Comparison of ENCODE assay signal across 12 cellular contexts in genomic region chr10:112954974-112955735, GRCh38. TPM values are rescaled to one million over a fixed set of nuclear protein-coding genes. Genes with fewer than 3 reads are reported as not detected.
A peak's percentile ranks its signal among the peaks of the same experiment; 100 is the strongest.
DNase-seq lines count a peak whose midpoint lies in the region; ATAC-seq and TF ChIP-seq lines count a peak whose summit lies in the region.
"Had no signal": no experiment of that assay in that cellular context is flagged by ENCODE, and none has a peak within 500 bp of the region (broad histone marks: within the 10 kb centered on the region; RNA-seq: fewer than 3 reads in every experiment).

No MANE protein-coding gene starts in this region.

- peak overlapping the region; percentile 18; the same call in 1 of the 2 replicates for H3K9ac ChIP-seq in OCI-LY1 (ENCODE audit: low read length)

- peaks cover 69% of the 10 kb centered on the region for H3K4me1 Mint-ChIP-seq in nephron progenitor cell

- H3K4me1 ChIP-seq in OCI-LY1 (ENCODE audit: insufficient read depth, low read length, severe bottlenecking) (peaks cover 85% of the 10 kb centered on the region), esophagus squamous epithelium (peaks cover 19 to 81% (median 27%) of the 10 kb centered on the region in 3 donors)

- H3K9me3 Mint-ChIP-seq in nephron progenitor cell = no peaks in the 10 kb centered on the region
- H3K9me3 Mint-ChIP-seq: activated CD4-positive, alpha-beta T cell treated with anti-CD3 and anti-CD28 coated beads, Interleukin-2, amount 10 ng/mL, durations not matched to agents 24 days and 14 days; dendritic cell treated with granulocyte-macrophage colony-stimulating factor and Interleukin-4, amounts not matched to agents 40 ng/mL and 50 ng/mL, for 4 days had no signal

- POLR2A ChIA-PET in AG04450 (lab: Yijun Ruan, JAX) = interaction anchor here (0.7 kb wide), 1 partner anchor 118 kb away, joined by 4 read pairs; no protein-coding TSS in a partner anchor

- no peaks in the 10 kb centered on the region for H3K27me3 Mint-ChIP-seq in nephron progenitor cell (ENCODE audit: low read depth, poor library complexity)

- ATAC-seq in GM21447 (IDR thresholded peaks at IDR 0.05; ENCODE audit: unreplicated experiment) (no peak), GM21619 (IDR thresholded peaks at IDR 0.05; ENCODE audit: unreplicated experiment) (no peak)

- no peak for TF ChIP-seq POLR2A in esophagus squamous epithelium (IDR thresholded peaks at IDR 0.05)

- H3K79me2 ChIP-seq in OCI-LY1 (ENCODE audit: insufficient read depth, low read length) = peaks cover 83% of the 10 kb centered on the region

- H3K4me3 ChIP-seq in AG04450 (ENCODE audit: low read depth, low read length) = peak overlapping the region; percentile 51
- peak overlapping the region; percentile 71 for H3K4me3 ChIP-seq in OCI-LY1 (ENCODE audit: low read depth, low read length, poor library complexity, severe bottlenecking)
- peak overlapping the region in 3 of 4 donors; percentile 15 to 46 (median 19) for H3K4me3 ChIP-seq in esophagus squamous epithelium

- no peak overlapping the region for H2AFZ ChIP-seq in OCI-LY1 (ENCODE audit: low read length)

- intact Hi-C loops in esophagus squamous epithelium (cut with DNase I) (no loop called here), posterior vena cava (cut with DNase I) (loop anchor here (5.0 to 10.0 kb wide), 5 partner anchors 50 to 430 kb away; no protein-coding TSS in a partner anchor)

- H3K9me2 ChIP-seq in OCI-LY1 (ENCODE audit: low read depth, low read length) = no peaks in the 10 kb centered on the region

- no peaks in the 10 kb centered on the region for H4K20me1 ChIP-seq in OCI-LY1 (ENCODE audit: insufficient read depth, low read length)

- no peaks in the 10 kb centered on the region for H3F3A ChIP-seq in OCI-LY1 (ENCODE audit: insufficient read depth, low read length)

- peaks cover 3% of the 10 kb centered on the region for H3K36me3 Mint-ChIP-seq in nephron progenitor cell (ENCODE audit: low read depth)

- TF ChIP-seq CTCF in AG04450 (IDR thresholded peaks at IDR 0.05; ENCODE audit: low read depth, low read length) = no peak
- TF ChIP-seq CTCF in OCI-LY1 (IDR thresholded peaks at IDR 0.05; ENCODE audit: low read length) = no peak
- no peak for TF ChIP-seq CTCF in esophagus squamous epithelium (IDR thresholded peaks at IDR 0.05)
- TF ChIP-seq CTCF in nephron progenitor cell (IDR thresholded peaks at IDR 0.05) = no peak

- peak overlapping the region; percentile 96 for H3K4me2 ChIP-seq in OCI-LY1 (ENCODE audit: low read length)

- peak overlapping the region; percentile 93 for H3K4me3 Mint-ChIP-seq in nephron progenitor cell
- H3K4me3 Mint-ChIP-seq: activated CD4-positive, alpha-beta T cell treated with anti-CD3 and anti-CD28 coated beads, Interleukin-2, amount 10 ng/mL, durations not matched to agents 24 days and 14 days; dendritic cell treated with granulocyte-macrophage colony-stimulating factor and Interleukin-4, amounts not matched to agents 40 ng/mL and 50 ng/mL, for 4 days had no signal

- peak overlapping the region; percentile 76 for H3K27ac Mint-ChIP-seq in nephron progenitor cell
- H3K27ac Mint-ChIP-seq: activated CD4-positive, alpha-beta T cell treated with anti-CD3 and anti-CD28 coated beads, Interleukin-2, amount 10 ng/mL, durations not matched to agents 24 days and 14 days; dendritic cell treated with granulocyte-macrophage colony-stimulating factor and Interleukin-4, amounts not matched to agents 40 ng/mL and 50 ng/mL, for 4 days had no signal

- H3K27me3 ChIP-seq in AG04450 (ENCODE audit: control insufficient read depth, insufficient read depth, low read length) = no peaks in the 10 kb centered on the region
- no peaks in the 10 kb centered on the region for H3K27me3 ChIP-seq in OCI-LY1 (ENCODE audit: insufficient read depth, low read length)
- H3K27me3 ChIP-seq in esophagus squamous epithelium = peaks cover 0 to 7% (median 0%) of the 10 kb centered on the region in 4 donors

- H3K27ac ChIP-seq in AG04450 (ENCODE audit: low read depth, low read length) (peak overlapping the region; percentile 77), OCI-LY1 (ENCODE audit: low read depth, low read length, poor library complexity, severe bottlenecking) (peak overlapping the region; percentile 28), esophagus squamous epithelium (peak overlapping the region; percentile 14 to 65 (median 16))

- DNase-seq in AG04450 (ENCODE audit: low read depth, low spot score) (no peak), esophagus squamous epithelium (lab: John Stamatoyannopoulos, UW) (no peak), nephron progenitor cell (no peak), superior temporal gyrus (ENCODE audit: extremely low spot score) (no peak), posterior vena cava (ENCODE audit: low spot score) (no peak)
- DNase-seq: activated CD4-positive, alpha-beta T cell treated with anti-CD3 and anti-CD28 coated beads, Interleukin-2, amount 10 ng/mL, durations not matched to agents 24 days and 14 days; DMS153; NCI-H774 had no signal

- H3K9me3 ChIP-seq in AG04450 (ENCODE audit: control insufficient read depth, insufficient read depth, low read length) (peaks cover 4% of the 10 kb centered on the region; the same call in 1 of the 2 replicates), OCI-LY1 (ENCODE audit: low read length) (no peaks in the 10 kb centered on the region), esophagus squamous epithelium (no peaks in the 10 kb centered on the region)

- 37 to 45% methylated on average over 8 of the region's 8 CpGs for WGBS in esophagus squamous epithelium, 2 donors

- CTCF ChIA-PET in AG04450 (lab: Charles Lee) = interaction anchor here (0.5 to 1.2 kb wide), 3 partner anchors 231 to 430 kb away, joined by 3 to 4 read pairs (median 4); no protein-coding TSS in a partner anchor

- H3K36me3 ChIP-seq in OCI-LY1 (ENCODE audit: insufficient read depth, low read length) (peaks cover 28% of the 10 kb centered on the region; the same call in 1 of the 2 replicates), esophagus squamous epithelium (peaks cover 0 to 5% (median 0%) of the 10 kb centered on the region in 3 donors)

RNA-seq across cellular contexts. Expression of gene TCF7L2, which starts 5.1 kb away (rescaled TPM):
- polyA plus RNA-seq in AG04450 (2011; rRNA removed) = 6.3 and 7.7 TPM in 2 replicates
- 16.8 and 17.0 TPM in 2 replicates for polyA minus RNA-seq in AG04450 (2011; rRNA and poly(A)+ RNA removed)
- total RNA-seq in esophagus squamous epithelium (10 to 100 TPM in 1 of 4 donors, 1 to 10 TPM in 3; 4.0 to 13.2 (median 6.4) TPM), posterior vena cava (10 to 100 TPM; 26.8 to 29.6 TPM)

Comparison
In these comparisons a context has a peak if more than half of its experiments do, and no peak if none do; other contexts are left out.
1. H3K27ac ChIP-seq: peak in every context shown above with its lines; median percentile 77 in AG04450; 28 in OCI-LY1; 16 in esophagus squamous epithelium.
2. H3K4me3 ChIP-seq: peak in every context shown above with its lines; median percentile 71 in OCI-LY1; 51 in AG04450; 19 in esophagus squamous epithelium.